ENCODE assay signal across 9 cellular contexts in genomic region chr12:75816892-75817291, GRCh38.
DNase-seq lines count a peak whose midpoint lies in the region; ATAC-seq and TF ChIP-seq lines count a peak whose summit lies in the region.
"Had no signal": no experiment of that assay in that cellular context is flagged by ENCODE, and none has a peak within 500 bp of the region (broad histone marks: within the 10 kb centered on the region; RNA-seq: fewer than 3 reads in every experiment).

No MANE protein-coding gene starts in this region.

- H3K27ac ChIP-seq in naive thymus-derived CD4-positive, alpha-beta T cell (ENCODE audit: low read depth, low read length) = no peak overlapping the region
- H3K27ac ChIP-seq in lower lobe of right lung = no peak overlapping the region

- no peaks in the 10 kb centered on the region for H3K9me3 ChIP-seq in naive thymus-derived CD4-positive, alpha-beta T cell (ENCODE audit: control insufficient read depth in 2 of 3, low read length in 3 of 3)
- H3K9me3 ChIP-seq in lower lobe of right lung = no peaks in the 10 kb centered on the region

- DNase-seq in NCI-H2107 treated with DMSO at 0.1 percent for 48 hours (lab: John Stamatoyannopoulos, UW; ENCODE audit: unreplicated experiment) (peak; percentile 13), NCI-H2107 (lab: John Stamatoyannopoulos, UW) (no peak), LoVo (ENCODE audit: low spot score) (peak; percentile 70), amniotic epithelial cell (ENCODE audit: low read depth) (peak; percentile 21), omental fat pad (ENCODE audit: low spot score) (no peak), lower lobe of right lung (no peak), SHP77 (lab: John Stamatoyannopoulos, UW) (no peak)
- DNase-seq in naive thymus-derived CD4-positive, alpha-beta T cell = no peak
- DNase-seq: H7 had no signal

- H3K36me3 ChIP-seq in naive thymus-derived CD4-positive, alpha-beta T cell (ENCODE audit: control insufficient read depth in 2 of 3, insufficient read depth in 3 of 3, low read length in 3 of 3) = no peaks in the 10 kb centered on the region
- no peaks in the 10 kb centered on the region for H3K36me3 ChIP-seq in lower lobe of right lung

- no peak overlapping the region for H3K4me3 ChIP-seq in naive thymus-derived CD4-positive, alpha-beta T cell (ENCODE audit: low read length)
- H3K4me3 ChIP-seq in lower lobe of right lung = no peak overlapping the region

- H3K4me1 Mint-ChIP-seq in naive thymus-derived CD4-positive, alpha-beta T cell = peaks cover 0 to 16% (median 0%) of the 10 kb centered on the region in 7 donors

- peaks cover 0 to 5% (median 0%) of the 10 kb centered on the region in 5 donors for H3K27me3 Mint-ChIP-seq in naive thymus-derived CD4-positive, alpha-beta T cell

- ATAC-seq in naive thymus-derived CD4-positive, alpha-beta T cell = peak; percentile 59
- ATAC-seq in omental fat pad (ENCODE audit: low FRiP score) (no peak), lower lobe of right lung (no peak)

- H3K36me3 Mint-ChIP-seq in naive thymus-derived CD4-positive, alpha-beta T cell = no peaks in the 10 kb centered on the region

- intact Hi-C loops in naive thymus-derived CD4-positive, alpha-beta T cell (cut with micrococcal nuclease) = loop anchor here (1.0 to 10.0 kb wide), 5 partner anchors 160 to 770 kb away; partner anchors contain the start of gene PHLDA1 (in 1 of the 2)
- intact Hi-C loops in lower lobe of right lung (cut with DNase I) = no loop called here

- POLR2A ChIA-PET in naive thymus-derived CD4-positive, alpha-beta T cell (lab: Charles Lee) = no interaction called here

- H3K4me3 Mint-ChIP-seq in naive thymus-derived CD4-positive, alpha-beta T cell = no peak overlapping the region

- CTCF ChIA-PET in naive thymus-derived CD4-positive, alpha-beta T cell (lab: Charles Lee) = interaction anchor here (1.0 to 1.1 kb wide), 2 partner anchors 220 kb away, joined by 3 read pairs; no protein-coding TSS in a partner anchor

- TF ChIP-seq CTCF in omental fat pad (IDR thresholded peaks at IDR 0.05) (no peak), lower lobe of right lung (IDR thresholded peaks at IDR 0.05) (no peak)

- peaks cover 0 to 7% of the 10 kb centered on the region in 2 donors for H3K4me1 ChIP-seq in naive thymus-derived CD4-positive, alpha-beta T cell (ENCODE audit: control insufficient read depth in 2 of 2, insufficient read depth in 2 of 2, low read length in 2 of 2)
- peaks cover 8% of the 10 kb centered on the region for H3K4me1 ChIP-seq in lower lobe of right lung

- no peaks in the 10 kb centered on the region for H3K9me3 Mint-ChIP-seq in naive thymus-derived CD4-positive, alpha-beta T cell

- H3K27ac Mint-ChIP-seq in naive thymus-derived CD4-positive, alpha-beta T cell = no peak overlapping the region

- H3K27me3 ChIP-seq in naive thymus-derived CD4-positive, alpha-beta T cell (ENCODE audit: control insufficient read depth in 2 of 2, insufficient read depth in 2 of 2, low read length in 2 of 2) = no peaks in the 10 kb centered on the region
- H3K27me3 ChIP-seq in lower lobe of right lung (ENCODE audit: low read depth) = no peaks in the 10 kb centered on the region

Comparison
In these comparisons a context has a peak if more than half of its experiments do, and no peak if none do; other contexts are left out.
1. DNase-seq: peak in NCI-H2107 treated with DMSO at 0.1 percent for 48 hours (single experiment), LoVo (single experiment) and amniotic epithelial cell (single experiment); none in NCI-H2107 (single experiment), naive thymus-derived CD4-positive, alpha-beta T cell (0 of 9), omental fat pad (single experiment), lower lobe of right lung (single experiment) and SHP77 (0 of 2).